ENCODE assay signal across 20 cellular contexts in genomic region chr19:52749780-52750179, GRCh38.
"Had no signal": no experiment of that assay in that cellular context is flagged by ENCODE, and none has a peak within 500 bp of the region (broad histone marks: within the 10 kb centered on the region; RNA-seq: fewer than 3 reads in every experiment).

No MANE protein-coding gene starts in this region.

- H3K27me3 ChIP-seq: adrenal gland, SJSA1 had no signal

- H3K27ac ChIP-seq: adrenal gland, SJSA1, WERI-Rb-1 had no signal

- H3K9me3 ChIP-seq: adrenal gland, SJSA1 had no signal

- H3K4me1 ChIP-seq: adrenal gland, SJSA1 had no signal

- H3K4me3 Mint-ChIP-seq: activated CD4-positive, alpha-beta T cell treated with anti-CD3 and anti-CD28 coated beads for 36 hours; activated CD8-positive, alpha-beta T cell treated with anti-CD3 and anti-CD28 coated beads for 36 hours; activated naive CD8-positive, alpha-beta T cell treated with anti-CD3 and anti-CD28 coated beads, Interleukin-2, amount 10 ng/mL, durations not matched to agents 7 days and 5 days; T-helper 1 cell treated with Interleukin-12 subunit alpha and Interleukin-12 subunit beta and Interleukin-4 antibody, amounts not matched to agents 30 μg/mL and 1 μg/mL, for 36 hours had no signal

- DNase-seq: activated CD4-positive, alpha-beta T cell treated with anti-CD3 and anti-CD28 coated beads for 36 hours; activated CD8-positive, alpha-beta memory T cell treated with anti-CD3 and anti-CD28 coated beads, Interleukin-2, amount 50 U/mL, for 48 hours; activated CD8-positive, alpha-beta T cell treated with anti-CD3 and anti-CD28 coated beads for 36 hours; activated naive CD4-positive, alpha-beta T cell treated with anti-CD3 and anti-CD28 coated beads, Interleukin-2, amount 50 U/mL, for 16 hours; activated naive CD8-positive, alpha-beta T cell treated with anti-CD3 and anti-CD28 coated beads, Interleukin-2, amount 10 ng/mL, durations not matched to agents 7 days and 5 days; activated T-cell treated with anti-CD3 and anti-CD28 coated beads, Interleukin-2, amount 50 U/mL, for 1 hour; adrenal gland; anterior cingulate cortex; cerebellar nuclear complex; Karpas-422; NCI-H1092; NCI-H1930; NCI-H2171 treated with DMSO at 0.1 percent for 48 hours; NCI-H226; NCI-H526; NCI-H774; SHP77; WERI-Rb-1 had no signal

- H3K9me3 Mint-ChIP-seq: activated CD8-positive, alpha-beta T cell treated with anti-CD3 and anti-CD28 coated beads for 36 hours had no signal

- H3K4me1 Mint-ChIP-seq: activated CD4-positive, alpha-beta T cell treated with anti-CD3 and anti-CD28 coated beads for 36 hours; activated naive CD8-positive, alpha-beta T cell treated with anti-CD3 and anti-CD28 coated beads, Interleukin-2, amount 10 ng/mL, durations not matched to agents 7 days and 5 days had no signal

- H3K4me3 ChIP-seq: adrenal gland, SJSA1 had no signal

- H3K36me3 Mint-ChIP-seq: activated naive CD8-positive, alpha-beta T cell treated with anti-CD3 and anti-CD28 coated beads, Interleukin-2, amount 10 ng/mL, durations not matched to agents 7 days and 5 days had no signal

- H3K27ac Mint-ChIP-seq: activated CD4-positive, alpha-beta T cell treated with anti-CD3 and anti-CD28 coated beads for 36 hours; activated CD8-positive, alpha-beta T cell treated with anti-CD3 and anti-CD28 coated beads for 36 hours; activated naive CD8-positive, alpha-beta T cell treated with anti-CD3 and anti-CD28 coated beads, Interleukin-2, amount 10 ng/mL, durations not matched to agents 7 days and 5 days; T-helper 1 cell treated with Interleukin-12 subunit alpha and Interleukin-12 subunit beta and Interleukin-4 antibody, amounts not matched to agents 30 μg/mL and 1 μg/mL, for 36 hours had no signal

- H3K36me3 ChIP-seq: adrenal gland, SJSA1, WERI-Rb-1 had no signal

- H3K27me3 Mint-ChIP-seq: activated CD4-positive, alpha-beta T cell treated with anti-CD3 and anti-CD28 coated beads for 36 hours; activated CD8-positive, alpha-beta T cell treated with anti-CD3 and anti-CD28 coated beads for 36 hours; activated naive CD8-positive, alpha-beta T cell treated with anti-CD3 and anti-CD28 coated beads, Interleukin-2, amount 10 ng/mL, durations not matched to agents 7 days and 5 days had no signal
